Comparison of ENCODE assay signal across 26 cellular contexts in the genomic region with DNA sequence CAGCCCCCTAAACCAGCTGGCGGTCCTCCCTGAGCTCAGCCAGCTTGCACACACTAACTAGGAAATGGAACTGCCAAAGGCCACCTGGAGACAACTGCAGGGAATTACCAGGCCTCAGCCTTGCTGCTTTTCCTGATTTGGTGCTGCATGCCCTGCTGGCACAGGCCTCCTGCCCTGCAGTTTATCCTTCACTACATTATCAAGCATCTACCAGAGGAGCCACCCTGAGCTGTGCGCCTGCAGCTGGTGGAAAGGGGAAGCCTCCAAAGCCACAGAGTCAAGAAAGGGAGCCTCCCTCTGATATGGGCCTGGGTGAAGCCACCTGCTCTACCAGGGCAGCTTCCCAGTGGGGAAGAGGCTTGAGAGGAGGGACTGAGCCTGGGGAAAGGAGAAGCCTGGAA.
A peak's percentile ranks its signal among the peaks of the same experiment; 100 is the strongest.
DNase-seq lines count a peak whose midpoint lies in the region; ATAC-seq and TF ChIP-seq lines count a peak whose summit lies in the region.
"Had no signal": no experiment of that assay in that cellular context is flagged by ENCODE, and none has a peak within 500 bp of the region (broad histone marks: within the 10 kb centered on the region; RNA-seq: fewer than 3 reads in every experiment).

No MANE protein-coding gene starts in this region.

- no peaks in the 10 kb centered on the region for H3K36me3 Mint-ChIP-seq in dendritic cell treated with granulocyte-macrophage colony-stimulating factor and Interleukin-4, amounts not matched to agents 40 ng/mL and 50 ng/mL, for 4 days (ENCODE audit: low read depth)
- H3K36me3 Mint-ChIP-seq in activated T-helper 17 cell treated with anti-CD3 and anti-CD28 coated beads, Interleukin-2, amount 50 U/mL, for 72 hours (ENCODE audit: low read depth): no peaks in the 10 kb centered on the region
- H3K36me3 Mint-ChIP-seq: mesothelial cell of epicardium, naive B cell had no signal

- intact Hi-C loops in dendritic cell treated with granulocyte-macrophage colony-stimulating factor and Interleukin-4, amounts not matched to agents 40 ng/mL and 50 ng/mL, for 4 days (cut with micrococcal nuclease): no loop called here
- intact Hi-C loops in lower leg skin (cut with DNase I; ENCODE audit: low total_unique reads): no loop called here

- no peak for TF ChIP-seq POLR2A in lower leg skin (IDR thresholded peaks at IDR 0.05)

- H3K9me3 ChIP-seq in BE2C: no peaks in the 10 kb centered on the region
- H3K9me3 ChIP-seq in effector memory CD4-positive, alpha-beta T cell (ENCODE audit: control insufficient read depth, low read length): no peaks in the 10 kb centered on the region
- H3K9me3 ChIP-seq: BLaER1, Caco-2, left ventricle myocardium inferior, upper lobe of left lung had no signal

- H3K27me3 ChIP-seq in BE2C: no peaks in the 10 kb centered on the region
- H3K27me3 ChIP-seq in HL-60 (ENCODE audit: insufficient read depth, poor library complexity, severe bottlenecking): no peaks in the 10 kb centered on the region
- H3K27me3 ChIP-seq in effector memory CD4-positive, alpha-beta T cell (replicated peaks; ENCODE audit: control insufficient read depth, insufficient read depth, low read length, poor library complexity, severe bottlenecking): no peaks in the 10 kb centered on the region
- H3K27me3 ChIP-seq: BLaER1, dorsolateral prefrontal cortex, upper lobe of left lung had no signal

- no peak overlapping the region for H3K4me3 ChIP-seq in BE2C (ENCODE audit: low read depth, low read length)
- no peak overlapping the region for H3K4me3 ChIP-seq in HL-60 (replicated peaks; ENCODE audit: insufficient read depth, low read length)
- no peak overlapping the region for H3K4me3 ChIP-seq in effector memory CD4-positive, alpha-beta T cell (ENCODE audit: insufficient read depth, low read depth, low read length, poor library complexity, severe bottlenecking)
- no peak overlapping the region for H3K4me3 ChIP-seq in lower leg skin (ENCODE audit: low read depth, poor library complexity, severe bottlenecking)
- H3K4me3 ChIP-seq: BLaER1, dorsolateral prefrontal cortex, left ventricle myocardium inferior, skin epidermis, upper lobe of left lung had no signal

- peaks cover 61% of the 10 kb centered on the region for H3K4me1 Mint-ChIP-seq in dendritic cell treated with granulocyte-macrophage colony-stimulating factor and Interleukin-4, amounts not matched to agents 40 ng/mL and 50 ng/mL, for 4 days (ENCODE audit: low read depth)
- peaks cover 4% of the 10 kb centered on the region for H3K4me1 Mint-ChIP-seq in activated T-helper 17 cell treated with anti-CD3 and anti-CD28 coated beads, Interleukin-2, amount 50 U/mL, for 72 hours
- H3K4me1 Mint-ChIP-seq: activated CD4-positive, alpha-beta T cell treated with anti-CD3 and anti-CD28 coated beads, Interleukin-2, amount 10 ng/mL, durations not matched to agents 7 days and 5 days; mesothelial cell of epicardium had no signal

- H3K36me3 ChIP-seq in BE2C: no peaks in the 10 kb centered on the region
- no peaks in the 10 kb centered on the region for H3K36me3 ChIP-seq in effector memory CD4-positive, alpha-beta T cell (ENCODE audit: control insufficient read depth, insufficient read depth, low read length)
- H3K36me3 ChIP-seq: BLaER1, left ventricle myocardium inferior, upper lobe of left lung had no signal

- H3K9me3 Mint-ChIP-seq in dendritic cell treated with granulocyte-macrophage colony-stimulating factor and Interleukin-4, amounts not matched to agents 40 ng/mL and 50 ng/mL, for 4 days: no peaks in the 10 kb centered on the region
- H3K9me3 Mint-ChIP-seq in activated T-helper 17 cell treated with anti-CD3 and anti-CD28 coated beads, Interleukin-2, amount 50 U/mL, for 72 hours: no peaks in the 10 kb centered on the region
- H3K9me3 Mint-ChIP-seq: activated CD4-positive, alpha-beta T cell treated with anti-CD3 and anti-CD28 coated beads, Interleukin-2, amount 10 ng/mL, durations not matched to agents 7 days and 5 days; mesothelial cell of epicardium; naive B cell had no signal

- peak overlapping the region; percentile 59 for H3K27ac ChIP-seq in HL-60 (replicated peaks)
- H3K27ac ChIP-seq in effector memory CD4-positive, alpha-beta T cell (ENCODE audit: insufficient read depth, low read length, poor library complexity, severe bottlenecking): no peak overlapping the region
- H3K27ac ChIP-seq: BLaER1, KMS-11, left ventricle myocardium inferior, skin epidermis, upper lobe of left lung had no signal

- H3K4me1 ChIP-seq in BE2C: no peaks in the 10 kb centered on the region; the same call in none of the 2 replicates
- no peaks in the 10 kb centered on the region for H3K4me1 ChIP-seq in effector memory CD4-positive, alpha-beta T cell (ENCODE audit: control insufficient read depth, insufficient read depth, low read length, poor library complexity, severe bottlenecking)
- H3K4me1 ChIP-seq: Caco-2, left ventricle myocardium inferior, upper lobe of left lung had no signal

- DNase-seq in BE2C (peak; percentile 28), HL-60 (ENCODE audit: low read depth in 1 of 2, low spot score in 1 of 2) (peak; percentile 85 to 95), NOMO-1 treated with dmso at 0.1 percent for 144 hours (lab: John Stamatoyannopoulos, UW; ENCODE audit: unreplicated experiment) (peak; percentile 20), lower leg skin (ENCODE audit: low spot score in 2 of 2) (no peak), T-helper 9 cell (no peak)
- DNase-seq in effector memory CD4-positive, alpha-beta T cell: no peak
- DNase-seq: ACHN; activated CD4-positive, alpha-beta T cell treated with anti-CD3 and anti-CD28 coated beads, Interleukin-2, amount 10 ng/mL, durations not matched to agents 7 days and 5 days; activated naive CD4-positive, alpha-beta T cell; activated T-cell treated with anti-CD3 and anti-CD28 coated beads, Interleukin-2, amount 50 U/mL, for 48 hours; Caco-2; cerebellar nuclear complex; DMS79 treated with DMSO at 0.1 percent for 48 hours; dorsolateral prefrontal cortex; left ventricle myocardium inferior; naive B cell; NCI-H187; NCI-H2171 treated with DMSO at 0.1 percent for 48 hours; NCI-H526; upper lobe of left lung had no signal

- H3K27me3 Mint-ChIP-seq in dendritic cell treated with granulocyte-macrophage colony-stimulating factor and Interleukin-4, amounts not matched to agents 40 ng/mL and 50 ng/mL, for 4 days: peaks cover 6% of the 10 kb centered on the region
- H3K27me3 Mint-ChIP-seq in activated T-helper 17 cell treated with anti-CD3 and anti-CD28 coated beads, Interleukin-2, amount 50 U/mL, for 72 hours: no peaks in the 10 kb centered on the region
- H3K27me3 Mint-ChIP-seq: activated CD4-positive, alpha-beta T cell treated with anti-CD3 and anti-CD28 coated beads, Interleukin-2, amount 10 ng/mL, durations not matched to agents 7 days and 5 days had no signal

- no peak overlapping the region for H3K4me3 Mint-ChIP-seq in dendritic cell treated with granulocyte-macrophage colony-stimulating factor and Interleukin-4, amounts not matched to agents 40 ng/mL and 50 ng/mL, for 4 days
- H3K4me3 Mint-ChIP-seq in activated T-helper 17 cell treated with anti-CD3 and anti-CD28 coated beads, Interleukin-2, amount 50 U/mL, for 72 hours: no peak overlapping the region
- H3K4me3 Mint-ChIP-seq: activated CD4-positive, alpha-beta T cell treated with anti-CD3 and anti-CD28 coated beads, Interleukin-2, amount 10 ng/mL, durations not matched to agents 7 days and 5 days; mesothelial cell of epicardium; naive B cell had no signal

- ATAC-seq in activated T-helper 17 cell treated with anti-CD3 and anti-CD28 coated beads, Interleukin-2, amount 50 U/mL, for 72 hours (replicated peaks): no peak

- H3K27ac Mint-ChIP-seq in dendritic cell treated with granulocyte-macrophage colony-stimulating factor and Interleukin-4, amounts not matched to agents 40 ng/mL and 50 ng/mL, for 4 days: peak overlapping the region; percentile 9
- no peak overlapping the region for H3K27ac Mint-ChIP-seq in activated T-helper 17 cell treated with anti-CD3 and anti-CD28 coated beads, Interleukin-2, amount 50 U/mL, for 72 hours
- H3K27ac Mint-ChIP-seq: activated CD4-positive, alpha-beta T cell treated with anti-CD3 and anti-CD28 coated beads, Interleukin-2, amount 10 ng/mL, durations not matched to agents 7 days and 5 days; mesothelial cell of epicardium had no signal

- WGBS in lower leg skin, 2 donors: 63 to 86% methylated on average over 2 of the region's 2 CpGs

- peak; percentile 15; the same call in 1 of the 2 replicates for TF ChIP-seq CTCF in BE2C (IDR thresholded peaks at IDR 0.05; ENCODE audit: low read depth, low read length)
- no peak for TF ChIP-seq CTCF in HL-60 (IDR thresholded peaks at IDR 0.05; ENCODE audit: insufficient read depth, low read length)
- TF ChIP-seq CTCF in lower leg skin (IDR thresholded peaks at IDR 0.05): no peak

Comparison
In these comparisons a context has a peak if more than half of its experiments do, and no peak if none do; other contexts are left out.
1. DNase-seq: peak in BE2C (single experiment), HL-60 (2 of 2) and NOMO-1 treated with dmso at 0.1 percent for 144 hours (single experiment); none in effector memory CD4-positive, alpha-beta T cell (0 of 3), lower leg skin (0 of 2) and T-helper 9 cell (single experiment).